In the genomic region with DNA sequence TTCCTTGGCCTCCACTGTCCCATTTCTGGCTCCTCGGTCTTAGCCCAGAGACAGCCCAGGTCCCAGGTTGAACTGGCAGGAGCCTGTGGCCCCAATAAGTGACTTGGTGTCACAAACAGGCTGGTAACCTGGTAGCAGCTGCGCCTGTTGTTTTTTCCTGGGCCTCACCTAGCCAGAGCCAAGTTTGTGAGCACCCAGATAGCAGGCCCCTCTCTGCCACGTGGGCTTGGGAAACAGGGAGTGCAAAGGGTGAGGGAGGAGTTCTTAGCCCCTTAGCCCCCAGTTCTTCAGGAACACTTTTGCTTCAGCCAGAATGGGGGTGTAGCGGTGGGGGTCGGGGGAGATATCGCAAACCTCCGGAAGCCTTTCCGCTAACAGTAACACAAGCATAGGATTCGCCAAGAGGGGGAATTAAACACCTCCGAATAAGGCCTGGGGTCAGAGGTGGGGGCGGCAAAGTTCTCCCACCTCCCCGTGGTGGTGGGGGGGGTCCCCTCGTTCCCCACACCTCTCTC, we compare ENCODE assay signal across 9 cellular contexts. TPM values are rescaled to one million over a fixed set of nuclear protein-coding genes. Genes with fewer than 3 reads are reported as not detected.
DNase-seq lines count a peak whose midpoint lies in the region; ATAC-seq, FAIRE-seq and TF ChIP-seq lines count a peak whose summit lies in the region.
"Had no signal": no experiment of that assay in that cellular context is flagged by ENCODE, and none has a peak within 500 bp of the region (broad histone marks: within the 10 kb centered on the region; RNA-seq: fewer than 3 reads in every experiment).

No MANE protein-coding gene starts in this region.

- H3K4me3 ChIP-seq in brain microvascular endothelial cell (ENCODE audit: low read depth, low read length), result peak overlapping the region; percentile 70
- H3K4me3 ChIP-seq in keratinocyte (ENCODE audit: control insufficient read depth in 2 of 3, extremely low read depth in 1 of 3, insufficient read depth in 2 of 3, low read depth in 1 of 3, low read length in 3 of 3), result peak overlapping the region; percentile 79 to 93 (median 84)
- H3K4me3 ChIP-seq in small intestine (ENCODE audit: low read depth in 1 of 2, low read length in 2 of 2), result peak overlapping the region; percentile 44 to 74

- H3K9me3 ChIP-seq in keratinocyte (ENCODE audit: control insufficient read depth, low read depth, low read length) (no peaks in the 10 kb centered on the region), small intestine (ENCODE audit: control insufficient read depth, low read depth) (no peaks in the 10 kb centered on the region)

- peak overlapping the region; percentile 84 for H3K9ac ChIP-seq in keratinocyte (ENCODE audit: control insufficient read depth, extremely low read depth, insufficient read depth, low read length)

- H3K36me3 ChIP-seq in brain microvascular endothelial cell (replicated peaks) (no peaks in the 10 kb centered on the region), keratinocyte (ENCODE audit: control insufficient read depth in 2 of 2, extremely low read depth in 1 of 2, insufficient read depth in 2 of 2, low read length in 2 of 2) (no peaks in the 10 kb centered on the region), small intestine (ENCODE audit: control insufficient read depth in 2 of 2, insufficient read depth in 2 of 2, low read length in 2 of 2) (no peaks in the 10 kb centered on the region)

- H4K20me1 ChIP-seq in keratinocyte (ENCODE audit: control insufficient read depth, extremely low read depth, insufficient read depth, low read length), result no peaks in the 10 kb centered on the region

- dilution Hi-C loops in keratinocyte (cut with MboI; ENCODE audit: extremely low pct_ligation_motif_present, low sequenced_read_pairs), result no loop called here

- no peak for ATAC-seq in SK-N-SH treated with all-trans-retinoic acid at 6 μM for 48 hours

- DNase-seq in HT-29 (ENCODE audit: low spot score) (peak; percentile 62), brain microvascular endothelial cell (no peak), keratinocyte (ENCODE audit: low read depth, low spot score) (no peak), small intestine (peak; percentile 62), NCI-H187 (lab: John Stamatoyannopoulos, UW) (no peak)
- no peak for DNase-seq in stimulated activated CD4-positive, alpha-beta T cell treated with anti-CD3 and anti-CD28 coated beads, Interleukin-12 subunit alpha, Interleukin-12 subunit beta, amount 100 ng/mL, for 4 hours
- DNase-seq in activated CD4-positive, alpha-beta T cell treated with anti-CD3 and anti-CD28 coated beads for 4 hours, result no peak
- DNase-seq: activated CD4-positive, alpha-beta T cell treated with anti-CD3 and anti-CD28 coated beads for 1 hour had no signal

- in situ Hi-C loops in brain microvascular endothelial cell (cut with HindIII; ENCODE audit: low pct_ligation_motif_present, low sequenced_read_pairs), result no loop called here

- peak overlapping the region; percentile 95 for H3K4me2 ChIP-seq in keratinocyte (ENCODE audit: control insufficient read depth, extremely low read depth, insufficient read depth, low read depth, low read length)

- 14 to 46% (median 24%) methylated on average over 12 to 13 of the region's 13 CpGs for whole genome bisulfite sequencing in small intestine, 3 donors

- H3K79me2 ChIP-seq in keratinocyte (ENCODE audit: control insufficient read depth, insufficient read depth, low read length), result peaks cover 39% of the 10 kb centered on the region

- no peak for TF ChIP-seq CTCF in brain microvascular endothelial cell (IDR thresholded peaks at IDR 0.05; ENCODE audit: low read depth, low read length, missing control alignments)
- no peak for TF ChIP-seq CTCF in keratinocyte (optimal IDR thresholded peaks at IDR 0.05 in 1 of 3, IDR thresholded peaks at IDR 0.05 in 1 of 3, conservative IDR thresholded peaks at IDR 0.05 in 1 of 3; ENCODE audit: extremely low read depth in 1 of 3, insufficient read depth in 2 of 3, low read length in 3 of 3)

- no peaks in the 10 kb centered on the region for H3K9me1 ChIP-seq in keratinocyte (ENCODE audit: control insufficient read depth, extremely low read depth, insufficient read depth, low read length)

- H3K4me1 ChIP-seq in keratinocyte (ENCODE audit: control insufficient read depth, extremely low read depth, insufficient read depth, low read length), result peaks cover 49% of the 10 kb centered on the region
- no peaks in the 10 kb centered on the region for H3K4me1 ChIP-seq in small intestine (ENCODE audit: control insufficient read depth in 2 of 2, insufficient read depth in 1 of 2, low read depth in 1 of 2, low read length in 1 of 2)

- peak overlapping the region; percentile 43 for H2AFZ ChIP-seq in keratinocyte (ENCODE audit: control insufficient read depth, low read length)

- FAIRE-seq in keratinocyte (lab: Jason Lieb, UNC) (no peak), small intestine (lab: Jason Lieb, UNC) (no peak)

- H3K27me3 ChIP-seq in brain microvascular endothelial cell (replicated peaks), result no peaks in the 10 kb centered on the region
- H3K27me3 ChIP-seq in keratinocyte (ENCODE audit: control insufficient read depth, extremely low read depth, insufficient read depth, low read length), result no peaks in the 10 kb centered on the region
- peaks cover 0 to 3% of the 10 kb centered on the region in 2 donors for H3K27me3 ChIP-seq in small intestine (ENCODE audit: control insufficient read depth in 2 of 2, insufficient read depth in 2 of 2, low read length in 2 of 2)

- peak overlapping the region; percentile 91 for H3K27ac ChIP-seq in brain microvascular endothelial cell
- H3K27ac ChIP-seq in keratinocyte (ENCODE audit: control insufficient read depth, insufficient read depth, low read length), result peak overlapping the region; percentile 88
- peak overlapping the region; percentile 88 to 99 for H3K27ac ChIP-seq in small intestine (ENCODE audit: low read depth in 1 of 2, low read length in 1 of 2)

TF ChIP-seq in SK-N-SH treated with all-trans-retinoic acid at 6 μM for 48 hours, 23 proteins besides CTCF, POLR2A, EP300 and RAD21 (continues in another document):
- TF ChIP-seq ZFP30 (CRISPR knock-in tag; IDR thresholded peaks at IDR 0.05) (no peak), ISL1 (CRISPR knock-in tag; IDR thresholded peaks at IDR 0.05) (no peak)
- TF ChIP-seq, protein P1, sequence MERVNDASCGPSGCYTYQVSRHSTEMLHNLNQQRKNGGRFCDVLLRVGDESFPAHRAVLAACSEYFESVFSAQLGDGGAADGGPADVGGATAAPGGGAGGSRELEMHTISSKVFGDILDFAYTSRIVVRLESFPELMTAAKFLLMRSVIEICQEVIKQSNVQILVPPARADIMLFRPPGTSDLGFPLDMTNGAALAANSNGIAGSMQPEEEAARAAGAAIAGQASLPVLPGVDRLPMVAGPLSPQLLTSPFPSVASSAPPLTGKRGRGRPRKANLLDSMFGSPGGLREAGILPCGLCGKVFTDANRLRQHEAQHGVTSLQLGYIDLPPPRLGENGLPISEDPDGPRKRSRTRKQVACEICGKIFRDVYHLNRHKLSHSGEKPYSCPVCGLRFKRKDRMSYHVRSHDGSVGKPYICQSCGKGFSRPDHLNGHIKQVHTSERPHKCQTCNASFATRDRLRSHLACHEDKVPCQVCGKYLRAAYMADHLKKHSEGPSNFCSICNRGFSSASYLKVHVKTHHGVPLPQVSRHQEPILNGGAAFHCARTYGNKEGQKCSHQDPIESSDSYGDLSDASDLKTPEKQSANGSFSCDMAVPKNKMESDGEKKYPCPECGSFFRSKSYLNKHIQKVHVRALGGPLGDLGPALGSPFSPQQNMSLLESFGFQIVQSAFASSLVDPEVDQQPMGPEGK (CRISPR knock-in tag; IDR thresholded peaks at IDR 0.05; ENCODE audit: borderline replicate concordance), result no peak

RNA-seq across cellular contexts. Expression of a gene that starts 0.8 kb away (rescaled TPM):
- 119 and 136 TPM in 2 replicates for total RNA-seq in HT-29 (2014; rRNA removed; shearing (Covaris generic))
- 8.1 to 15.3 TPM (median 11.8 TPM) in 3 replicates for polyA plus RNA-seq in keratinocyte
- 12.2 TPM for polyA plus RNA-seq in keratinocyte (2011; ENCODE audit: low read depth)
- 13.0 and 15.4 TPM in 2 replicates for polyA plus RNA-seq in keratinocyte (2011; cell fraction: cytosol; rRNA removed)
- polyA plus RNA-seq in keratinocyte (2011; cell fraction: nucleus; rRNA removed), result 10.5 and 13.5 TPM in 2 replicates
- polyA plus RNA-seq in keratinocyte (2012; ENCODE audit: low replicate concordance), result 26.2 and 34.7 TPM in 2 replicates
- polyA minus RNA-seq in keratinocyte, result 6.5 to 23.7 TPM (median 8.9 TPM) in 3 replicates
- 18.4 TPM for polyA minus RNA-seq in keratinocyte (2011; cell fraction: cytosol; rRNA and poly(A)+ RNA removed)
- 11.6 and 14.6 TPM in 2 replicates for polyA minus RNA-seq in keratinocyte (2011; cell fraction: nucleus; rRNA and poly(A)+ RNA removed)
- polyA plus RNA-seq in small intestine, result 100 to 1,000 TPM in 2 of 3 donors, 10 to 100 TPM in 1; 44.1 to 198 (median 119) TPM

RNA-seq across cellular contexts. Expression of a gene that starts 31.5 kb away (rescaled TPM):
- total RNA-seq in HT-29 (2014; rRNA removed; shearing (Covaris generic)), result not detected in 2 replicates
- polyA plus RNA-seq in keratinocyte, result not detected in 3 replicates
- not detected for polyA plus RNA-seq in keratinocyte (2011; ENCODE audit: low read depth)
- not detected in 2 replicates for polyA plus RNA-seq in keratinocyte (2011; cell fraction: cytosol; rRNA removed)
- polyA plus RNA-seq in keratinocyte (2011; cell fraction: nucleus; rRNA removed), result not detected in 2 replicates
- polyA plus RNA-seq in keratinocyte (2012; ENCODE audit: low replicate concordance), result 0.13 TPM in 1 of 2 replicates, not detected in the other
- not detected in 3 replicates for polyA minus RNA-seq in keratinocyte
- not detected for polyA minus RNA-seq in keratinocyte (2011; cell fraction: cytosol; rRNA and poly(A)+ RNA removed)
- not detected in 2 replicates for polyA minus RNA-seq in keratinocyte (2011; cell fraction: nucleus; rRNA and poly(A)+ RNA removed)
- under 1 TPM in 1 of 3 donors, not detected in 2; 0.69 TPM for polyA plus RNA-seq in small intestine

RNA-seq across cellular contexts. Expression of a gene that starts 53.1 kb away (rescaled TPM):
- total RNA-seq in HT-29 (2014; rRNA removed; shearing (Covaris generic)), result 0.08 TPM in 1 of 2 replicates, not detected in the other
- polyA plus RNA-seq in keratinocyte (0.08 to 0.28 TPM (median 0.17 TPM) in 3 replicates), small intestine (under 1 TPM in 1 of 3 donors, not detected in 2; 0.36 TPM)
- polyA plus RNA-seq in keratinocyte (2011; ENCODE audit: low read depth), result 3.1 TPM
- 0.06 TPM in 2 replicates for polyA plus RNA-seq in keratinocyte (2011; cell fraction: cytosol; rRNA removed)
- 0.64 and 0.87 TPM in 2 replicates for polyA plus RNA-seq in keratinocyte (2011; cell fraction: nucleus; rRNA removed)
- 2.3 TPM in 1 of 2 replicates, not detected in the other for polyA plus RNA-seq in keratinocyte (2012; ENCODE audit: low replicate concordance)
- polyA minus RNA-seq in keratinocyte, result 0.38 TPM in 1 of 3 replicates, not detected in the others
- polyA minus RNA-seq in keratinocyte (2011; cell fraction: cytosol; rRNA and poly(A)+ RNA removed), result not detected
- polyA minus RNA-seq in keratinocyte (2011; cell fraction: nucleus; rRNA and poly(A)+ RNA removed), result 0.53 and 1.1 TPM in 2 replicates

Comparison
In these comparisons a context has a peak if more than half of its experiments do, and no peak if none do; other contexts are left out.
1. DNase-seq: peak in HT-29 (single experiment) and small intestine (single experiment); none in brain microvascular endothelial cell (single experiment), keratinocyte (single experiment), NCI-H187 (0 of 2), stimulated activated CD4-positive, alpha-beta T cell treated with anti-CD3 and anti-CD28 coated beads, Interleukin-12 subunit alpha, Interleukin-12 subunit beta, amount 100 ng/mL, for 4 hours (single experiment) and activated CD4-positive, alpha-beta T cell treated with anti-CD3 and anti-CD28 coated beads for 4 hours (0 of 2).
2. Peak in every context shown above with its lines, with median percentiles within 50 percentile points of each other: H3K27ac ChIP-seq and H3K4me3 ChIP-seq.